ENCODE assay signal across 12 cellular contexts in genomic region chr1:40742363-40743061, GRCh38. TPM values are rescaled to one million over a fixed set of nuclear protein-coding genes. Genes with fewer than 3 reads are reported as not detected.
DNase-seq lines count a peak whose midpoint lies in the region; ATAC-seq and TF ChIP-seq lines count a peak whose summit lies in the region.
"Had no signal": no experiment of that assay in that cellular context is flagged by ENCODE, and none has a peak within 500 bp of the region (broad histone marks: within the 10 kb centered on the region; RNA-seq: fewer than 3 reads in every experiment).

No MANE protein-coding gene starts in this region.

- H3K36me3 Mint-ChIP-seq in activated CD4-positive, alpha-beta T cell treated with anti-CD3 and anti-CD28 coated beads, Interleukin-2, amount 10 ng/mL, durations not matched to agents 7 days and 5 days (ENCODE audit: low read depth), result peaks cover 83% of the 10 kb centered on the region
- H3K36me3 Mint-ChIP-seq in IgD-negative memory B cell (peaks cover 6% of the 10 kb centered on the region), mesothelial cell of epicardium (peaks cover 29% of the 10 kb centered on the region)
- H3K36me3 Mint-ChIP-seq in activated naive CD8-positive, alpha-beta T cell treated with anti-CD3 and anti-CD28 coated beads for 36 hours, result peaks cover 64% of the 10 kb centered on the region

- H3K27ac Mint-ChIP-seq in activated CD4-positive, alpha-beta T cell treated with anti-CD3 and anti-CD28 coated beads, Interleukin-2, amount 10 ng/mL, durations not matched to agents 7 days and 5 days, result no peak overlapping the region
- H3K27ac Mint-ChIP-seq in IgD-negative memory B cell, result peak overlapping the region; percentile 21 to 82 (median 33)
- peak overlapping the region; percentile 76 for H3K27ac Mint-ChIP-seq in activated naive CD8-positive, alpha-beta T cell treated with anti-CD3 and anti-CD28 coated beads for 36 hours
- peak overlapping the region; percentile 7 for H3K27ac Mint-ChIP-seq in mesothelial cell of epicardium

- peak; percentile 43 for DNase-seq in activated CD4-positive, alpha-beta T cell treated with anti-CD3 and anti-CD28 coated beads for 48 hours
- DNase-seq in activated CD4-positive, alpha-beta T cell treated with anti-CD3 and anti-CD28 coated beads, Interleukin-2, amount 10 ng/mL, durations not matched to agents 7 days and 5 days, result no peak
- no peak for DNase-seq in activated naive CD8-positive, alpha-beta T cell treated with anti-CD3 and anti-CD28 coated beads for 36 hours
- no peak for DNase-seq in mesothelial cell of epicardium (ENCODE audit: low spot score in 2 of 2, unreplicated experiment in 2 of 2)
- DNase-seq in HPDE6-E6E7 (ENCODE audit: extremely low spot score), result no peak
- DNase-seq in NCI-H2196 (lab: John Stamatoyannopoulos, UW; ENCODE audit: unreplicated experiment), result no peak
- DNase-seq: NCI-H2107, T1000 had no signal

- no peak for TF ChIP-seq CTCF in mesothelial cell of epicardium (IDR thresholded peaks at IDR 0.05; ENCODE audit: unreplicated experiment)

- POLR2A ChIA-PET in activated CD4-positive, alpha-beta T cell treated with anti-CD3 and anti-CD28 coated beads, Interleukin-2, amount 10 ng/mL, durations not matched to agents 7 days and 5 days (lab: Charles Lee), result no interaction called here

- H3K9me3 Mint-ChIP-seq in activated CD4-positive, alpha-beta T cell treated with anti-CD3 and anti-CD28 coated beads, Interleukin-2, amount 10 ng/mL, durations not matched to agents 7 days and 5 days, result no peaks in the 10 kb centered on the region
- H3K9me3 Mint-ChIP-seq in IgD-negative memory B cell, result no peaks in the 10 kb centered on the region
- no peaks in the 10 kb centered on the region for H3K9me3 Mint-ChIP-seq in activated naive CD8-positive, alpha-beta T cell treated with anti-CD3 and anti-CD28 coated beads for 36 hours
- no peaks in the 10 kb centered on the region for H3K9me3 Mint-ChIP-seq in mesothelial cell of epicardium

- H3K4me3 Mint-ChIP-seq in activated CD4-positive, alpha-beta T cell treated with anti-CD3 and anti-CD28 coated beads, Interleukin-2, amount 10 ng/mL, durations not matched to agents 7 days and 5 days, result no peak overlapping the region
- H3K4me3 Mint-ChIP-seq in IgD-negative memory B cell (peak overlapping the region in 1 of 4 donors; percentile 74), mesothelial cell of epicardium (no peak overlapping the region)
- no peak overlapping the region for H3K4me3 Mint-ChIP-seq in activated naive CD8-positive, alpha-beta T cell treated with anti-CD3 and anti-CD28 coated beads for 36 hours

- no peaks in the 10 kb centered on the region for H3K27me3 Mint-ChIP-seq in activated CD4-positive, alpha-beta T cell treated with anti-CD3 and anti-CD28 coated beads, Interleukin-2, amount 10 ng/mL, durations not matched to agents 7 days and 5 days
- H3K27me3 Mint-ChIP-seq in IgD-negative memory B cell, result no peaks in the 10 kb centered on the region
- H3K27me3 Mint-ChIP-seq in activated naive CD8-positive, alpha-beta T cell treated with anti-CD3 and anti-CD28 coated beads for 36 hours, result no peaks in the 10 kb centered on the region
- H3K27me3 Mint-ChIP-seq in mesothelial cell of epicardium (ENCODE audit: low read depth), result no peaks in the 10 kb centered on the region

- H3K4me1 Mint-ChIP-seq in activated CD4-positive, alpha-beta T cell treated with anti-CD3 and anti-CD28 coated beads, Interleukin-2, amount 10 ng/mL, durations not matched to agents 7 days and 5 days, result peaks cover 34% of the 10 kb centered on the region
- peaks cover 24 to 43% (median 35%) of the 10 kb centered on the region in 3 donors for H3K4me1 Mint-ChIP-seq in IgD-negative memory B cell
- peaks cover 56% of the 10 kb centered on the region for H3K4me1 Mint-ChIP-seq in activated naive CD8-positive, alpha-beta T cell treated with anti-CD3 and anti-CD28 coated beads for 36 hours
- H3K4me1 Mint-ChIP-seq in mesothelial cell of epicardium, result peaks cover 17% of the 10 kb centered on the region

- no peak for ATAC-seq in HG03520 (IDR thresholded peaks at IDR 0.05; ENCODE audit: unreplicated experiment)

- CTCF ChIA-PET in activated CD4-positive, alpha-beta T cell treated with anti-CD3 and anti-CD28 coated beads, Interleukin-2, amount 10 ng/mL, durations not matched to agents 7 days and 5 days (lab: Charles Lee), result no interaction called here

RNA-seq across cellular contexts. Expression of gene KCNQ4, which starts 41.1 kb away (rescaled TPM):
- total RNA-seq in activated CD4-positive, alpha-beta T cell treated with anti-CD3 and anti-CD28 coated beads, Interleukin-2, amount 10 ng/mL, durations not matched to agents 7 days and 5 days, result under 1 TPM; 0.23 to 0.52 TPM
- polyA plus RNA-seq in IgD-negative memory B cell, result not detected
- total RNA-seq in activated naive CD8-positive, alpha-beta T cell treated with anti-CD3 and anti-CD28 coated beads for 36 hours, result under 1 TPM; 0.64 to 0.82 TPM
- total RNA-seq in mesothelial cell of epicardium, result 0.78 to 0.97 TPM (median 0.79 TPM) in 3 replicates
- total RNA-seq: lung microvascular endothelial cell, osteoblast had no signal

RNA-seq across cellular contexts. Expression of gene NFYC, which starts 51.0 kb away (rescaled TPM):
- 10 to 100 TPM; 85.7 to 99.2 TPM for total RNA-seq in activated CD4-positive, alpha-beta T cell treated with anti-CD3 and anti-CD28 coated beads, Interleukin-2, amount 10 ng/mL, durations not matched to agents 7 days and 5 days
- 74.3 TPM for polyA plus RNA-seq in IgD-negative memory B cell
- total RNA-seq in activated naive CD8-positive, alpha-beta T cell treated with anti-CD3 and anti-CD28 coated beads for 36 hours, result 10 to 100 TPM; 58.2 to 59.0 TPM
- total RNA-seq in mesothelial cell of epicardium, result 91.0 to 101 TPM (median 91.2 TPM) in 3 replicates
